ENCODE assay signal across 23 cellular contexts in the genomic region with DNA sequence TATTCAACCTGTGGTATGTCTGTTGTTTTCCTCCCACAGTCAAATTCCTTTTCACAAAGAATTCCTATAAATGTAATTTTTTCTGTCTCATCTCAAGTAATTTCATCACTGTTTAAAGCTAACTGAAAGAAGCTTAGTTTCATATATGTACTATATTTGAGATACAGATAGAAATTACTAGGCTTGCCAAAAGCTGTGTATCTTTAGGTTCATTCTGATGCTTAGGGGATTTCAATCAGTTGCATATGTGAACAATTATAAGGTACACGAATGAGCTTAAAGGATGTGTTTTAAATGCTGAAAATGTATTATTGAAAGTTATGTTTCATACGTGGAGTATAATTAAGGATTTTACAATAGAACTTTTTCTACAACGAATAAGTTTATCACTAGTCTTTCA. TPM values are rescaled to one million over a fixed set of nuclear protein-coding genes. Genes with fewer than 3 reads are reported as not detected.
A peak's percentile ranks its signal among the peaks of the same experiment; 100 is the strongest.
DNase-seq lines count a peak whose midpoint lies in the region; ATAC-seq and TF ChIP-seq lines count a peak whose summit lies in the region.
"Had no signal": no experiment of that assay in that cellular context is flagged by ENCODE, and none has a peak within 500 bp of the region (broad histone marks: within the 10 kb centered on the region; RNA-seq: fewer than 3 reads in every experiment).

No MANE protein-coding gene starts in this region.

- H2AFZ ChIP-seq in parathyroid adenoma, result peak overlapping the region; percentile 0
- H2AFZ ChIP-seq: GM23338 had no signal

- H3K36me3 ChIP-seq in parathyroid adenoma (ENCODE audit: control insufficient read depth, insufficient read depth, low read length), result no peaks in the 10 kb centered on the region
- no peaks in the 10 kb centered on the region for H3K36me3 ChIP-seq in heart left ventricle
- H3K36me3 ChIP-seq in CD4-positive, alpha-beta memory T cell (ENCODE audit: insufficient read depth, low read length), result no peaks in the 10 kb centered on the region
- H3K36me3 ChIP-seq: BE2C; BLaER1 treated with 17β-estradiol and CSF1 and Interleukin-3, amounts not matched to agents 10 nM and 100 nM had no signal

- H3K27me3 ChIP-seq in parathyroid adenoma (ENCODE audit: control insufficient read depth, insufficient read depth, low read length) (no peaks in the 10 kb centered on the region), heart left ventricle (no peaks in the 10 kb centered on the region)
- H3K27me3 ChIP-seq in CD4-positive, alpha-beta memory T cell (ENCODE audit: insufficient read depth, low read length), result no peaks in the 10 kb centered on the region
- H3K27me3 ChIP-seq: BE2C; BLaER1 treated with 17β-estradiol and CSF1 and Interleukin-3, amounts not matched to agents 10 nM and 100 nM had no signal

- ATAC-seq in GM18502 (IDR thresholded peaks at IDR 0.05; ENCODE audit: poor library complexity, unreplicated experiment) (peak; percentile 34), HG02870 (IDR thresholded peaks at IDR 0.05; ENCODE audit: unreplicated experiment) (peak; percentile 74), HG03565 (IDR thresholded peaks at IDR 0.05; ENCODE audit: unreplicated experiment) (peak; percentile 35), heart left ventricle (no peak)
- ATAC-seq: A549, GM23338, HCT116 had no signal

- H3K36me3 Mint-ChIP-seq in CD4-positive, alpha-beta memory T cell, result no peaks in the 10 kb centered on the region
- H3K36me3 Mint-ChIP-seq: CD14-positive monocyte had no signal

- intact Hi-C loops in heart left ventricle (cut with DNase I), result loop anchor here in 1 of 10 donors (10.0 kb wide), 1 partner anchor 56 kb away; a partner anchor contains a TSS
- intact Hi-C loops in CD4-positive, alpha-beta memory T cell (cut with micrococcal nuclease), result no loop called here

- H3K4me3 ChIP-seq in parathyroid adenoma (ENCODE audit: low read depth, low read length) (no peak overlapping the region), heart left ventricle (no peak overlapping the region)
- no peak overlapping the region for H3K4me3 ChIP-seq in CD4-positive, alpha-beta memory T cell (ENCODE audit: low read length in 2 of 2)
- H3K4me3 ChIP-seq: A549; BLaER1 treated with 17β-estradiol and CSF1 and Interleukin-3, amounts not matched to agents 10 nM and 100 nM; GM23338 had no signal

- H3K79me2 ChIP-seq in parathyroid adenoma, result no peaks in the 10 kb centered on the region

- no peak overlapping the region for H3K27ac ChIP-seq in parathyroid adenoma
- H3K27ac ChIP-seq in heart left ventricle, result no peak overlapping the region
- no peak overlapping the region for H3K27ac ChIP-seq in CD4-positive, alpha-beta memory T cell (ENCODE audit: low read depth, low read length)
- H3K27ac ChIP-seq: A549; BLaER1 treated with 17β-estradiol and CSF1 and Interleukin-3, amounts not matched to agents 10 nM and 100 nM had no signal

- H3K9me3 Mint-ChIP-seq in CD4-positive, alpha-beta memory T cell, result peaks cover 0 to 15% (median 2%) of the 10 kb centered on the region in 8 donors
- H3K9me3 Mint-ChIP-seq: GM23338, H9 had no signal

- POLR2A ChIA-PET in CD4-positive, alpha-beta memory T cell (lab: Charles Lee; ENCODE audit: partially characterized antibody), result no interaction called here

- no peak for TF ChIP-seq CTCF in parathyroid adenoma (IDR thresholded peaks at IDR 0.05)
- TF ChIP-seq CTCF in heart left ventricle (IDR thresholded peaks at IDR 0.05), result no peak

- H3K9me3 ChIP-seq in parathyroid adenoma (ENCODE audit: control insufficient read depth, low read length), result no peaks in the 10 kb centered on the region
- H3K9me3 ChIP-seq in heart left ventricle, result no peaks in the 10 kb centered on the region
- H3K9me3 ChIP-seq in CD4-positive, alpha-beta memory T cell (ENCODE audit: control insufficient read depth in 1 of 2, low read length in 2 of 2), result no peaks in the 10 kb centered on the region
- H3K9me3 ChIP-seq: A549; BE2C; BLaER1 treated with 17β-estradiol and CSF1 and Interleukin-3, amounts not matched to agents 10 nM and 100 nM had no signal

- CTCF ChIA-PET in CD4-positive, alpha-beta memory T cell (lab: Charles Lee; ENCODE audit: partially characterized antibody), result no interaction called here

- no peak overlapping the region for H3K4me2 ChIP-seq in parathyroid adenoma (ENCODE audit: low read length)
- H3K4me2 ChIP-seq: A549; BLaER1 treated with 17β-estradiol and CSF1 and Interleukin-3, amounts not matched to agents 10 nM and 100 nM; GM23338 had no signal

- WGBS in heart left ventricle, 4 donors, result 89 to 95% (median 92%) methylated on average over 3 of the region's 3 CpGs

- no peak overlapping the region for H3K9ac ChIP-seq in parathyroid adenoma
- H3K9ac ChIP-seq: BLaER1 treated with 17β-estradiol and CSF1 and Interleukin-3, amounts not matched to agents 10 nM and 100 nM had no signal

- DNase-seq in heart left ventricle (no peak), iPS-NIHi7 (ENCODE audit: extremely low spot score) (no peak)
- DNase-seq in CD4-positive, alpha-beta memory T cell, result no peak
- DNase-seq: 8988T; ACHN; AML-193; BE2C; Calu3; CD4-positive, alpha-beta T cell; COR-L47; DMS153; DND-41; H9 had no signal

- no peak overlapping the region for H3K4me3 Mint-ChIP-seq in CD4-positive, alpha-beta memory T cell
- H3K4me3 Mint-ChIP-seq: CD14-positive monocyte; CD4-positive, alpha-beta T cell; GM23338; H9 had no signal

- no peak for TF ChIP-seq POLR2A in heart left ventricle (IDR thresholded peaks at IDR 0.05)

- H3K4me1 Mint-ChIP-seq in CD4-positive, alpha-beta memory T cell, result no peaks in the 10 kb centered on the region
- H3K4me1 Mint-ChIP-seq: CD14-positive monocyte had no signal

- peaks cover 12% of the 10 kb centered on the region for H3K4me1 ChIP-seq in parathyroid adenoma
- peaks cover 0 to 7% (median 0%) of the 10 kb centered on the region in 12 donors for H3K4me1 ChIP-seq in heart left ventricle
- H3K4me1 ChIP-seq in CD4-positive, alpha-beta memory T cell (ENCODE audit: insufficient read depth, low read length), result no peaks in the 10 kb centered on the region
- H3K4me1 ChIP-seq: BE2C; BLaER1 treated with 17β-estradiol and CSF1 and Interleukin-3, amounts not matched to agents 10 nM and 100 nM had no signal

- no peak overlapping the region for H3K27ac Mint-ChIP-seq in CD4-positive, alpha-beta memory T cell
- H3K27ac Mint-ChIP-seq: CD14-positive monocyte; CD4-positive, alpha-beta T cell; GM23338; H9 had no signal

- H3K27me3 Mint-ChIP-seq in CD4-positive, alpha-beta memory T cell, result no peaks in the 10 kb centered on the region
- H3K27me3 Mint-ChIP-seq: CD4-positive, alpha-beta T cell had no signal

RNA-seq across cellular contexts. Expression of a gene that starts 59.2 kb away (rescaled TPM):
- 1 to 10 TPM in 5 of 9 donors, under 1 TPM in 4; 0.14 to 5.6 (median 1.0) TPM for total RNA-seq in heart left ventricle
- under 1 TPM in 1 of 2 donors, not detected in 1; 0.19 TPM for polyA plus RNA-seq in heart left ventricle
- not detected for total RNA-seq in CD4-positive, alpha-beta memory T cell
- polyA plus RNA-seq in CD4-positive, alpha-beta memory T cell, result not detected
- total RNA-seq: Calu3; CD4-positive, alpha-beta T cell; GM23338; H4; H9 had no signal
- polyA plus RNA-seq: A549, CD14-positive monocyte, GM23338 had no signal

Comparison
In these comparisons a context has a peak if more than half of its experiments do, and no peak if none do; other contexts are left out.
1. ATAC-seq: peak in GM18502 (single experiment), HG02870 (single experiment) and HG03565 (single experiment); none in heart left ventricle (0 of 4).